ENCODE assay signal across 10 cellular contexts in the genomic region with DNA sequence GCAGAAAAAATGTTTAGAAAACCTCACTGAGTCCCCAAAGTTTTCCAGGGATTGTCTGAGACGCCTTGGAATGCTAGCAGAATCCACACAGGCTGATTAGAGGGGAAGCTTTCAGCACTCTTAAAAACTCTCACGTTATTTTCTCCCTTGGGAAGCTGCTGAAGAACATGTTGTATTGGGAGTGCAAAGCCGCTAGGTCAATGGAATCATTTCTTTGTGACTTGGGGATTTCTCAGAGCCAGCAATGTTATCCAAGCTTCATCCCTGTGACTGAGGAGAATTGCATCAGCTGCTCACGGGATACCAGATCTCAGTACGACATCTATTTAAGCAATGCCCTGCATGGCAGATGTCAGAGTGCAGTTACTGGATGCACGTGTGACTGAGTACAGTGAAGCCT.
DNase-seq lines count a peak whose midpoint lies in the region; TF ChIP-seq lines count a peak whose summit lies in the region.
"Had no signal": no experiment of that assay in that cellular context is flagged by ENCODE, and none has a peak within 500 bp of the region (broad histone marks: within the 10 kb centered on the region; RNA-seq: fewer than 3 reads in every experiment).

No MANE protein-coding gene starts in this region.

- TF ChIP-seq POLR2A in transverse colon (IDR thresholded peaks at IDR 0.05): no peak
- TF ChIP-seq POLR2A in erythroblast (IDR thresholded peaks at IDR 0.05; ENCODE audit: low read length): no peak

- peak overlapping the region; percentile 60 for H2AFZ ChIP-seq in neural progenitor cell (replicated peaks)

- intact Hi-C loops in transverse colon (cut with DNase I; ENCODE audit: low total_unique reads): no loop called here

- TF ChIP-seq EP300 in transverse colon (IDR thresholded peaks at IDR 0.05; ENCODE audit: low read depth): no peak

- peak overlapping the region; percentile 67 for H3K27ac ChIP-seq in SJCRH30
- no peak overlapping the region for H3K27ac ChIP-seq in neural progenitor cell
- H3K27ac ChIP-seq in transverse colon: no peak overlapping the region

- H3K9ac ChIP-seq in neural progenitor cell: no peak overlapping the region

- peaks cover 9% of the 10 kb centered on the region for H3K4me1 Mint-ChIP-seq in neural progenitor cell

- H3K36me3 ChIP-seq in SJCRH30: no peaks in the 10 kb centered on the region
- H3K36me3 ChIP-seq in neural progenitor cell: no peaks in the 10 kb centered on the region
- no peaks in the 10 kb centered on the region for H3K36me3 ChIP-seq in transverse colon

- no peaks in the 10 kb centered on the region for H4K20me1 ChIP-seq in neural progenitor cell (ENCODE audit: low read depth)

- H3K79me2 ChIP-seq in neural progenitor cell (ENCODE audit: low read depth): no peaks in the 10 kb centered on the region

- peak overlapping the region; percentile 62 for H3K27ac Mint-ChIP-seq in neural progenitor cell

- H3K4me3 Mint-ChIP-seq in neural progenitor cell: no peak overlapping the region

- H3F3A ChIP-seq in neural progenitor cell (ENCODE audit: low read depth): no peaks in the 10 kb centered on the region

- peak overlapping the region; percentile 34 for H3K4me3 ChIP-seq in SJCRH30
- no peak overlapping the region for H3K4me3 ChIP-seq in fibroblast of pulmonary artery (replicated peaks; ENCODE audit: low read depth, low read length)
- H3K4me3 ChIP-seq in neural progenitor cell: no peak overlapping the region
- no peak overlapping the region for H3K4me3 ChIP-seq in transverse colon

- peaks cover 22% of the 10 kb centered on the region for H3K9me3 Mint-ChIP-seq in neural progenitor cell

- H3K27me3 ChIP-seq in SJCRH30 (no peaks in the 10 kb centered on the region), neural progenitor cell (no peaks in the 10 kb centered on the region), transverse colon (no peaks in the 10 kb centered on the region)

- WGBS in transverse colon (ENCODE audit: low coverage in 1 of 2), 2 donors: 35 to 47% methylated on average over 3 to 6 of the region's 6 CpGs

- no peak overlapping the region for H3K4me2 ChIP-seq in neural progenitor cell

- TF ChIP-seq CTCF in fibroblast of pulmonary artery (IDR thresholded peaks at IDR 0.05; ENCODE audit: low read length, missing control alignments): no peak
- no peak for TF ChIP-seq CTCF in neural progenitor cell (IDR thresholded peaks at IDR 0.05)
- no peak for TF ChIP-seq CTCF in transverse colon (IDR thresholded peaks at IDR 0.05)

- DNase-seq in AG08395 (ENCODE audit: low spot score): peak; percentile 34
- peak; percentile 50 to 72 for DNase-seq in SJCRH30
- DNase-seq in fibroblast of pulmonary artery (ENCODE audit: low read depth): peak; percentile 98
- DNase-seq in neural progenitor cell (ENCODE audit: low spot score): peak; percentile 15
- no peak for DNase-seq in foreskin melanocyte
- DNase-seq in transverse colon: no peak
- DNase-seq in activated CD4-positive, alpha-beta T cell treated with anti-CD3 and anti-CD28 coated beads, Interleukin-2, amount 50 U/mL, for 4 hours: no peak
- DNase-seq in erythroblast (lab: John Stamatoyannopoulos, UW): no peak
- DNase-seq: H7; stimulated activated CD4-positive, alpha-beta T cell treated with anti-CD3 and anti-CD28 coated beads, Interleukin-4, amount 100 ng/mL, for 1 hour had no signal

- peaks cover 10% of the 10 kb centered on the region for H3K4me1 ChIP-seq in SJCRH30
- H3K4me1 ChIP-seq in neural progenitor cell: no peaks in the 10 kb centered on the region
- H3K4me1 ChIP-seq in transverse colon: no peaks in the 10 kb centered on the region

- in situ Hi-C loops in transverse colon (cut with MboI; ENCODE audit: low pct_ligation_motif_present in 1 of 4, low pct_unique_long_range_greater_than_20kb in 1 of 4, low sequenced_read_pairs in 3 of 4): no loop called here

- peaks cover 3% of the 10 kb centered on the region for H3K36me3 Mint-ChIP-seq in neural progenitor cell

- H3K27me3 Mint-ChIP-seq in neural progenitor cell (ENCODE audit: insufficient read depth, low read depth): no peaks in the 10 kb centered on the region

- H3K9me3 ChIP-seq in SJCRH30 (replicated peaks) (peaks cover 13% of the 10 kb centered on the region), neural progenitor cell (ENCODE audit: low read depth) (no peaks in the 10 kb centered on the region), transverse colon (no peaks in the 10 kb centered on the region)

Comparison
In these comparisons a context has a peak if more than half of its experiments do, and no peak if none do; other contexts are left out.
1. DNase-seq: peak in AG08395 (single experiment), SJCRH30 (2 of 2), fibroblast of pulmonary artery (single experiment) and neural progenitor cell (single experiment); none in foreskin melanocyte (single experiment), transverse colon (single experiment), activated CD4-positive, alpha-beta T cell treated with anti-CD3 and anti-CD28 coated beads, Interleukin-2, amount 50 U/mL, for 4 hours (0 of 2) and erythroblast (0 of 2).